Comparison of ENCODE assay signal across 20 cellular contexts in genomic region chr11:8317164-8317563, GRCh38. TPM values are rescaled to one million over a fixed set of nuclear protein-coding genes. Genes with fewer than 3 reads are reported as not detected.
"Had no signal": no experiment of that assay in that cellular context is flagged by ENCODE, and none has a peak within 500 bp of the region (broad histone marks: within the 10 kb centered on the region; RNA-seq: fewer than 3 reads in every experiment).

No MANE protein-coding gene starts in this region.

- H3K27me3 ChIP-seq: gastroesophageal sphincter, upper lobe of left lung had no signal

- FAIRE-seq: bronchial epithelial cell had no signal

- H3K4me1 ChIP-seq: esophagus squamous epithelium, gastroesophageal sphincter, prostate gland, suprapubic skin, upper lobe of left lung had no signal

- H3K4me3 Mint-ChIP-seq: activated CD8-positive, alpha-beta memory T cell treated with anti-CD3 and anti-CD28 coated beads, Interleukin-2, amount 10 ng/mL, durations not matched to agents 7 days and 5 days; activated naive CD8-positive, alpha-beta T cell; activated T-cell treated with anti-CD3 and anti-CD28 coated beads, Interleukin-2, amount 50 U/mL, for 24 hours; memory B cell; nephron progenitor cell had no signal

- H3K36me3 ChIP-seq: esophagus squamous epithelium, gastroesophageal sphincter, prostate gland, suprapubic skin, upper lobe of left lung had no signal

- DNase-seq: activated CD4-positive, alpha-beta T cell treated with anti-CD3 and anti-CD28 coated beads, Interleukin-2, amount 50 U/mL, for 4 hours; activated CD4-positive, CD25-positive, alpha-beta regulatory T cell treated with anti-CD3 and anti-CD28 coated beads, Interleukin-2, amount 50 U/mL, for 72 hours; activated CD8-positive, alpha-beta memory T cell treated with anti-CD3 and anti-CD28 coated beads, Interleukin-2, amount 10 ng/mL, durations not matched to agents 7 days and 5 days; activated effector memory CD4-positive, alpha-beta T cell treated with Interleukin-2 at 50 U/mL for 16 hours; activated T-cell treated with anti-CD3 and anti-CD28 coated beads, Interleukin-2, amount 50 U/mL, for 24 hours; esophagus squamous epithelium; islet precursor cell; nephron progenitor cell; stimulated activated CD4-positive, alpha-beta T cell treated with anti-CD3 and anti-CD28 coated beads, Interleukin-2, amount 100 ng/mL, for 48 hours; stimulated activated naive CD4-positive, alpha-beta T cell treated with Interleukin-2 at 50 U/mL for 16 hours; upper lobe of left lung had no signal

- H3K9me3 ChIP-seq: esophagus squamous epithelium, gastroesophageal sphincter, prostate gland, suprapubic skin, upper lobe of left lung had no signal

- H3K27ac Mint-ChIP-seq: activated CD8-positive, alpha-beta memory T cell treated with anti-CD3 and anti-CD28 coated beads, Interleukin-2, amount 10 ng/mL, durations not matched to agents 7 days and 5 days; activated naive CD8-positive, alpha-beta T cell; activated T-cell treated with anti-CD3 and anti-CD28 coated beads, Interleukin-2, amount 50 U/mL, for 24 hours; memory B cell; nephron progenitor cell had no signal

- H3K4me1 Mint-ChIP-seq: activated CD8-positive, alpha-beta memory T cell treated with anti-CD3 and anti-CD28 coated beads, Interleukin-2, amount 10 ng/mL, durations not matched to agents 7 days and 5 days; memory B cell had no signal

- H3K9me3 Mint-ChIP-seq: activated T-cell treated with anti-CD3 and anti-CD28 coated beads, Interleukin-2, amount 50 U/mL, for 24 hours; memory B cell had no signal

- H3K27me3 Mint-ChIP-seq: activated naive CD8-positive, alpha-beta T cell had no signal

- ATAC-seq: activated CD8-positive, alpha-beta memory T cell treated with anti-CD3 and anti-CD28 coated beads, Interleukin-2, amount 10 ng/mL, durations not matched to agents 7 days and 5 days; gastroesophageal sphincter; left lobe of liver; sciatic nerve had no signal

- H3K36me3 Mint-ChIP-seq: activated CD8-positive, alpha-beta memory T cell treated with anti-CD3 and anti-CD28 coated beads, Interleukin-2, amount 10 ng/mL, durations not matched to agents 7 days and 5 days; activated naive CD8-positive, alpha-beta T cell; memory B cell had no signal

- H3K4me3 ChIP-seq: esophagus squamous epithelium, gastroesophageal sphincter, prostate gland, suprapubic skin, upper lobe of left lung had no signal

- H3K27ac ChIP-seq: esophagus squamous epithelium, gastroesophageal sphincter, prostate gland, suprapubic skin, upper lobe of left lung had no signal

RNA-seq across cellular contexts. Expression of gene LMO1, which starts 53.5 kb away (rescaled TPM):
- total RNA-seq: activated CD8-positive, alpha-beta memory T cell treated with anti-CD3 and anti-CD28 coated beads, Interleukin-2, amount 10 ng/mL, durations not matched to agents 7 days and 5 days; bronchial epithelial cell; esophagus squamous epithelium; gastroesophageal sphincter; left lobe of liver; omental fat pad; prostate gland had no signal
